Comparison of ENCODE assay signal across 12 cellular contexts in the genomic region with DNA sequence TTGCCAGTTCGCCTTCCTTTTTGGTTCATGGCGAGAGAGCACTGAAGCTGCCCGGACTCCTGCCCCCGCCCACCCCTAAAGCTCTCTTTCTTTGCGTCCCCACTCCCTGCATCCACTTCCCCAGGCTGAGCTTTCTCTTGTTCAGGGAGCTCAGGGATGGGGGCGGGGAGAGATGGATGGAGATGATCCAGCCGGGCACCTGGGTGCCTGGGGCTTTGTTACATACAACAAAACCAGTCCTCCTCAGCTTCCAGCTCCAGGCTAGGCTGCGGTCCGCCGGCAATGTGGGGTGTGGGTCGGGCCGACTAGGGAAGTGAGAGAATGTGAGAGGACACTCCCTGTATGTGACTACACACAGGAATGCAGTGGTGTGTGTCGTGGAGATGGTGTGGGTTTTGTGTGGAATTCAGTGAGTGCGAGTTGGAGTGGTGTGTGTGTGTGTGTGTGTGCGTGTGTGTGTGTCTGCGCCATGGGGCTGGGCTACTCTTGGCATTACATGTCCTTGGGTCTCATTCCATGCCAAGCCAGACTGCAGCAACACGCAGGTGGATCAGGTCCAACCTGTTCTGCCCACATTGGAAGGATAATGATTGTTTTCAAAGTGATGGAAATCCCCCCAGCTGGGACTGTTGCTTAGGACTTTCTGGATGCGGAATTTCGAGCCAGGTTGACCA.
A peak's percentile ranks its signal among the peaks of the same experiment; 100 is the strongest.
DNase-seq lines count a peak whose midpoint lies in the region; ATAC-seq, FAIRE-seq and TF ChIP-seq lines count a peak whose summit lies in the region.
"Had no signal": no experiment of that assay in that cellular context is flagged by ENCODE, and none has a peak within 500 bp of the region (broad histone marks: within the 10 kb centered on the region; RNA-seq: fewer than 3 reads in every experiment).

No MANE protein-coding gene starts in this region.

- H3K4me1 ChIP-seq in HUES6 (ENCODE audit: control insufficient read depth, insufficient read depth, low read length) (no peaks in the 10 kb centered on the region), astrocyte (ENCODE audit: insufficient read depth, low read length) (no peaks in the 10 kb centered on the region), iPS DF 6.9 (ENCODE audit: control insufficient read depth, insufficient read depth, low read length) (no peaks in the 10 kb centered on the region), gastroesophageal sphincter (no peaks in the 10 kb centered on the region)
- H3K4me1 ChIP-seq: right lobe of liver, uterus had no signal

- ATAC-seq in HG03457 (IDR thresholded peaks at IDR 0.05; ENCODE audit: unreplicated experiment) (no peak), gastroesophageal sphincter (no peak)
- ATAC-seq: right lobe of liver had no signal

- peak overlapping the region; percentile 41 for H3K27ac Mint-ChIP-seq in astrocyte (ENCODE audit: unreplicated experiment)

- WGBS in iPS DF 6.9 (ENCODE audit: insufficient coverage, insufficient read length), result no CpG with 5 or more reads among the region's 19 CpGs
- 40% methylated on average over 1 of the region's 19 CpGs; no CpG with 5 or more reads in 1 of the 2 donors for WGBS in gastroesophageal sphincter (ENCODE audit: low coverage in 1 of 2), 2 donors

- H3K4me3 ChIP-seq in HUES6 (ENCODE audit: low read depth, low read length), result peak overlapping the region; percentile 62
- H3K4me3 ChIP-seq in astrocyte (ENCODE audit: insufficient read depth, low read depth, low read length), result peak overlapping the region; percentile 23
- H3K4me3 ChIP-seq in iPS DF 6.9 (ENCODE audit: low read length), result peak overlapping the region; percentile 34; the same call in 1 of the 2 replicates
- H3K4me3 ChIP-seq in gastroesophageal sphincter, result peak overlapping the region in 1 of 2 donors; percentile 38
- H3K4me3 ChIP-seq: lung, right lobe of liver, uterus had no signal

- TF ChIP-seq POLR2A in gastroesophageal sphincter (IDR thresholded peaks at IDR 0.05), result no peak

- H3K4me1 Mint-ChIP-seq in astrocyte (ENCODE audit: low read depth, unreplicated experiment), result no peaks in the 10 kb centered on the region

- peak overlapping the region; percentile 80 for H3K4me2 ChIP-seq in astrocyte (ENCODE audit: low read length)

- H3K27me3 Mint-ChIP-seq in astrocyte (ENCODE audit: low read depth, unreplicated experiment), result peaks cover 21% of the 10 kb centered on the region

- FAIRE-seq in astrocyte (lab: Jason Lieb, UNC), result no peak
- FAIRE-seq: GM19239 had no signal

- H3K9me3 ChIP-seq in HUES6 (ENCODE audit: control insufficient read depth, insufficient read depth, low read depth, low read length) (no peaks in the 10 kb centered on the region), astrocyte (ENCODE audit: insufficient read depth, low read depth, low read length) (no peaks in the 10 kb centered on the region), iPS DF 6.9 (ENCODE audit: control insufficient read depth, insufficient read depth, low read length) (no peaks in the 10 kb centered on the region), gastroesophageal sphincter (no peaks in the 10 kb centered on the region)
- H3K9me3 ChIP-seq: right lobe of liver, uterus had no signal

- no peaks in the 10 kb centered on the region for H3K36me3 Mint-ChIP-seq in astrocyte (ENCODE audit: low read depth, unreplicated experiment)

- H3K9ac ChIP-seq in HUES6 (ENCODE audit: low read length), result no peak overlapping the region
- H3K9ac ChIP-seq in astrocyte (ENCODE audit: low read length), result peak overlapping the region; percentile 14

- TF ChIP-seq EP300 in gastroesophageal sphincter (IDR thresholded peaks at IDR 0.05), result no peak

- TF ChIP-seq CTCF in astrocyte (IDR thresholded peaks at IDR 0.05; ENCODE audit: insufficient read depth, low read depth, low read length) (no peak), GM10266 (IDR thresholded peaks at IDR 0.05; ENCODE audit: control insufficient read depth, insufficient read depth, low read depth, missing control alignments) (no peak), gastroesophageal sphincter (IDR thresholded peaks at IDR 0.05) (no peak)

- H3K79me2 ChIP-seq in astrocyte (ENCODE audit: insufficient read depth, low read length), result no peaks in the 10 kb centered on the region

- peak overlapping the region; percentile 18 for H2AFZ ChIP-seq in astrocyte (ENCODE audit: low read depth, low read length)

- H3K36me3 ChIP-seq in HUES6 (ENCODE audit: control insufficient read depth, insufficient read depth, low read length) (no peaks in the 10 kb centered on the region), astrocyte (ENCODE audit: insufficient read depth, low read length) (no peaks in the 10 kb centered on the region), iPS DF 6.9 (ENCODE audit: control insufficient read depth, insufficient read depth, low read length) (no peaks in the 10 kb centered on the region), gastroesophageal sphincter (no peaks in the 10 kb centered on the region)
- H3K36me3 ChIP-seq: right lobe of liver, uterus had no signal

- H3K27me3 ChIP-seq in HUES6 (ENCODE audit: control insufficient read depth, insufficient read depth, low read length) (peaks cover 95% of the 10 kb centered on the region), astrocyte (ENCODE audit: insufficient read depth, low read length) (no peaks in the 10 kb centered on the region), iPS DF 6.9 (ENCODE audit: control insufficient read depth, insufficient read depth, low read length) (no peaks in the 10 kb centered on the region; the same call in 1 of the 2 replicates), gastroesophageal sphincter (peaks cover 10% of the 10 kb centered on the region)
- H3K27me3 ChIP-seq: uterus had no signal

- H3K4me3 Mint-ChIP-seq in astrocyte (ENCODE audit: unreplicated experiment), result peak overlapping the region; percentile 79

- DNase-seq in astrocyte (ENCODE audit: low read depth), result peak; percentile 50
- DNase-seq in iPS DF 6.9 (ENCODE audit: low read depth, low spot score), result no peak
- DNase-seq in retina, result peak; percentile 64
- no peak for DNase-seq in GM10266 (ENCODE audit: extremely low spot score)
- DNase-seq: MM.1S, right lobe of liver, uterus had no signal

- H3K27ac ChIP-seq in HUES6 (ENCODE audit: low read depth, low read length) (no peak overlapping the region), astrocyte (ENCODE audit: low read depth, low read length) (no peak overlapping the region), iPS DF 6.9 (ENCODE audit: low read length) (no peak overlapping the region), gastroesophageal sphincter (peak overlapping the region in 1 of 4 donors; percentile 20)
- H3K27ac ChIP-seq: right lobe of liver, uterus had no signal

- H4K20me1 ChIP-seq in astrocyte (ENCODE audit: insufficient read depth, low read length), result no peaks in the 10 kb centered on the region

- no peaks in the 10 kb centered on the region for H3K9me3 Mint-ChIP-seq in astrocyte (ENCODE audit: unreplicated experiment)

Comparison
In these comparisons a context has a peak if more than half of its experiments do, and no peak if none do; other contexts are left out.
1. DNase-seq: peak in astrocyte (single experiment) and retina (single experiment); none in iPS DF 6.9 (single experiment) and GM10266 (single experiment).